1 cellular context compared by ENCODE assay signal in the genomic region with DNA sequence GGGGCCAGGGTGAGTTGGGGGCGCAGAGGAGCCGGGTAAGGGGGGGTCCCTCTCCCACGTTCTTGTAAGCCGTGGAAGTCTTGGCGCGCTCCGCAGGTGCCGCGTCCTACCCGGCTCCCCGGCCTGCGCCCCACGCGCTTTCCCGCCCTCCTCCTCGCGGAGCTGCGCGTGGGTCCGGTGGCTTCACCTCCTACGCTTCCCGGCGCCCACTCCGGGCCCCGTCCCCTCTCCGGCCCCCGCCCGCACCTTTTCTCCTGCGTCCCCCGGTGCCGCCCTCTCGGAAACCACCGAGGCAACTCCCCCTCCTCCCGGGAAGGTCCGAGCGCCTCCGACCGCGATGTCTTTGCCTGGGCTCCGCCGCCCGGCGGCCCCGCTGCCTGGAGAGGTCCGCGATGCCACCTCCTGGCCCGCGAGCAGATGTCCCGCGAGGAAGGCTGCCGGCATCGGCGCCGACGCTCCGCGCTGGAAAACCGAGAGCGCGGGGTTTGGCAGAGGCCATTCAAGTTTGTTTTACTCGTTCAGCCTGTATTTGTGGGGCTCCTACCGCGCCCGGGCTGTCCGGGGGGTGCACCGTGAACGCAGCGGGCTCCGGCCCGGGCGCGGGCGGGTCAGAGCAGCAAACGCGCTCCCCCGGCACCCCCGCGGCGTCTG.
TF ChIP-seq lines count a peak whose summit lies in the region.

No MANE protein-coding gene starts in this region.

TF ChIP-seq in HEK293, 187 proteins besides CTCF, POLR2A, EP300 and RAD21 (continued from another document and continues in another):
- TF ChIP-seq ZNF148 (tag by site-specific recombination; IDR thresholded peaks at IDR 0.05; ENCODE audit: borderline replicate concordance) (no peak), ZNF639 (tag by site-specific recombination; IDR thresholded peaks at IDR 0.05) (no peak), ZNF560 (tag by site-specific recombination; IDR thresholded peaks at IDR 0.05; ENCODE audit: borderline replicate concordance) (0 out of 2 replicates have a peak, but pooled peaks have one; percentile 31), KLF7 (tag by site-specific recombination; IDR thresholded peaks at IDR 0.05; ENCODE audit: borderline replicate concordance) (no peak), ZNF274 (IDR thresholded peaks at IDR 0.05; ENCODE audit: low read length) (no peak), ZNF274 (tag by site-specific recombination; IDR thresholded peaks at IDR 0.05; ENCODE audit: borderline replicate concordance) (no peak), ZBTB26 (tag by site-specific recombination; optimal IDR thresholded peaks at IDR 0.05) (peak; percentile 55), ZNF280D (tag by site-specific recombination; IDR thresholded peaks at IDR 0.05) (no peak), ZNF398 (tag by site-specific recombination; IDR thresholded peaks at IDR 0.05) (no peak), ZNF707 (tag by site-specific recombination; IDR thresholded peaks at IDR 0.05) (no peak), INSM2 (tag by site-specific recombination; IDR thresholded peaks at IDR 0.05) (no peak), ZBTB10 (tag by site-specific recombination; IDR thresholded peaks at IDR 0.05) (peak; percentile 77), HOXC10 (CRISPR knock-in tag; IDR thresholded peaks at IDR 0.05) (no peak), MZF1 (tag by site-specific recombination; IDR thresholded peaks at IDR 0.05; ENCODE audit: borderline replicate concordance) (no peak), ZBTB20 (tag by site-specific recombination; IDR thresholded peaks at IDR 0.05) (no peak), ZNF792 (tag by site-specific recombination; IDR thresholded peaks at IDR 0.05) (no peak), PRDM1 (tag by site-specific recombination; IDR thresholded peaks at IDR 0.05) (no peak), ZNF16 (tag by site-specific recombination; IDR thresholded peaks at IDR 0.05; ENCODE audit: low read depth) (no peak), KLF1 (tag by site-specific recombination; IDR thresholded peaks at IDR 0.05) (no peak), ZNF292 (tag by site-specific recombination; IDR thresholded peaks at IDR 0.05; ENCODE audit: borderline replicate concordance, low read depth) (no peak), ZNF341 (tag by site-specific recombination; IDR thresholded peaks at IDR 0.05; ENCODE audit: low read depth) (no peak), ZIC2 (tag by site-specific recombination; IDR thresholded peaks at IDR 0.05) (peak; percentile 28; the same call in 1 of the 2 replicates), ZNF239 (tag by site-specific recombination; IDR thresholded peaks at IDR 0.05) (no peak), ZNF2 (tag by site-specific recombination; IDR thresholded peaks at IDR 0.05) (no peak), ZNF354C (tag by site-specific recombination; IDR thresholded peaks at IDR 0.05; ENCODE audit: borderline replicate concordance, low read depth) (no peak), ZNF791 (tag by site-specific recombination; IDR thresholded peaks at IDR 0.05) (no peak), ZNF600 (tag by site-specific recombination; IDR thresholded peaks at IDR 0.05) (0 out of 2 replicates have a peak, but pooled peaks have one; percentile 8), ZNF138 (tag by site-specific recombination; IDR thresholded peaks at IDR 0.05; ENCODE audit: borderline replicate concordance) (no peak), ZNF335 (tag by site-specific recombination; conservative IDR thresholded peaks at IDR 0.05) (peak; percentile 8; the same call in 1 of the 2 replicates), TRIM28 (IDR thresholded peaks at IDR 0.05; ENCODE audit: borderline replicate concordance, low read length) (no peak), ZNF146 (tag by site-specific recombination; IDR thresholded peaks at IDR 0.05) (no peak), GLI2 (tag by site-specific recombination; IDR thresholded peaks at IDR 0.05; ENCODE audit: borderline replicate concordance, low read depth) (no peak), ZNF174 (tag by site-specific recombination; IDR thresholded peaks at IDR 0.05) (no peak), ZNF658 (tag by site-specific recombination; IDR thresholded peaks at IDR 0.05) (no peak), ZBTB21 (tag by site-specific recombination; IDR thresholded peaks at IDR 0.05) (no peak), ZNF510 (tag by site-specific recombination; IDR thresholded peaks at IDR 0.05; ENCODE audit: insufficient replicate concordance) (no peak), ZNF121 (tag by site-specific recombination; IDR thresholded peaks at IDR 0.05) (no peak), ZNF837 (tag by site-specific recombination; IDR thresholded peaks at IDR 0.05) (no peak), GFI1B (tag by site-specific recombination; IDR thresholded peaks at IDR 0.05) (no peak), GLIS2 (tag by site-specific recombination; IDR thresholded peaks at IDR 0.05) (peak; percentile 80), ZFP37 (tag by site-specific recombination; IDR thresholded peaks at IDR 0.05) (no peak), ZEB2 (tag by site-specific recombination; IDR thresholded peaks at IDR 0.05) (peak; percentile 33; the same call in 1 of the 2 replicates), ZNF157 (tag by site-specific recombination; IDR thresholded peaks at IDR 0.05) (no peak), ZNF843 (tag by site-specific recombination; IDR thresholded peaks at IDR 0.05) (no peak), ZNF561 (tag by site-specific recombination; IDR thresholded peaks at IDR 0.05; ENCODE audit: borderline replicate concordance) (no peak), ZBTB8A (tag by site-specific recombination; IDR thresholded peaks at IDR 0.05) (peak; percentile 26; the same call in 1 of the 2 replicates), ZNF654 (tag by site-specific recombination; IDR thresholded peaks at IDR 0.05; ENCODE audit: low read depth) (no peak), ATF2 (tag by site-specific recombination; IDR thresholded peaks at IDR 0.05; ENCODE audit: low read depth) (no peak)
